ENCODE assay signal across 20 cellular contexts in the genomic region with DNA sequence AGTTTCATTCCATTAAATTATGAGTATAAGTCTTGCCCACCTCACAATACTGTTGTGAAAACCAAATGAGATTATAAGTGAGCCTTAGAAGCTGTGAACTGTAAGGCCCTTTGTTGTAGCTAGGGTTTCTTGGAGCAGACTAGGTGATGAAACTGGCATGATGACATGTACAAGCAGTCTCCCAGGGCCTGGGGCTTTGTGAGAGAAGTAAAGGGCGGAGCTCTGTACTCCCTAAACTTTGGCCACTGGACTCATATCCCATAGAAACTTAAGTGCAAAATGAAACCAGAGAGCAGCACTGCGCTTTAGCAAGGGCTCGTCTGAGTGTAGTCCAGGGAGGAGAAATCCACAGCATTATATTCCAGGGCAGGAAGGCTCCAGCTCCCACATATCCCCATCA.
"Had no signal": no experiment of that assay in that cellular context is flagged by ENCODE, and none has a peak within 500 bp of the region (broad histone marks: within the 10 kb centered on the region; RNA-seq: fewer than 3 reads in every experiment).

No MANE protein-coding gene starts in this region.

- H3K9me3 ChIP-seq: MG63, SJCRH30 had no signal

- DNase-seq: KBM-7, MG63, NCI-H1092, NCI-H1105 treated with DMSO at 0.1 percent for 48 hours, NCI-H1417 treated with DMSO at 0.1 percent for 48 hours, NCI-H146, NCI-H1694 treated with DMSO at 0.1 percent for 48 hours, NCI-H1930, NCI-H2081, NCI-H2107, NCI-H226, NCI-H446, NCI-H510A, NCI-H524 treated with DMSO at 0.1 percent for 48 hours, NCI-H69, NCI-H774, RPMI8226, SHP77 treated with DMSO at 0.1 percent for 48 hours, SJCRH30 had no signal

- H3K4me1 ChIP-seq: SJCRH30 had no signal

- H3K27ac ChIP-seq: SJCRH30, SK-N-MC had no signal

- H3K36me3 ChIP-seq: MG63, SJCRH30 had no signal

- H3K4me3 ChIP-seq: MG63, SJCRH30, SK-N-MC had no signal

- H3K27me3 ChIP-seq: MG63, SJCRH30 had no signal
